In the genomic region with DNA sequence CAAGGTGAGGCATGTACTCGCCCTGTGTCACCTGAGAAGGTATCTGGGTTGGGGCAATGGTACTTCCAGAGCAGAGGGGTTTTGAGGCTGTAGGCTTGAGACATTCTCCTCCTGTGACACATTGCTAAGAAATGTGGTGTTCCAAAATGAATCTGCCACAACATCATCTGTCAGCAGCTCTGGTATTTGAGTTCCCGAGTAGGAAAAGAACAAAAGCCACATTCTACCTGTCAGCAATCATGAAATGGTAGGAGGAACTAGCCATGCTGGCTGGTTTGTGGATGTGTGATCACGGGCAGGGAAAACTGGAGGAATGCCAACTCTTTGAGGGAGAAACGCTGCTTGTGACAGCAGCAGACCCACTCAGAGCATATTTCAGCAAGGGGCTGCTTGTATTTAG, we compare ENCODE assay signal across 11 cellular contexts.
DNase-seq lines count a peak whose midpoint lies in the region; ATAC-seq and TF ChIP-seq lines count a peak whose summit lies in the region.
"Had no signal": no experiment of that assay in that cellular context is flagged by ENCODE, and none has a peak within 500 bp of the region (broad histone marks: within the 10 kb centered on the region; RNA-seq: fewer than 3 reads in every experiment).

No MANE protein-coding gene starts in this region.

- WGBS in upper lobe of left lung, 2 donors = 51 to 58% methylated on average over 4 of the region's 4 CpGs

- ATAC-seq in GM23338 = no peak
- ATAC-seq in upper lobe of left lung (ENCODE audit: low FRiP score in 2 of 2) = no peak

- TF ChIP-seq EP300 in upper lobe of left lung (IDR thresholded peaks at IDR 0.05) = no peak

- peak; percentile 8 for DNase-seq in GM23338 (ENCODE audit: low spot score)
- DNase-seq in NCI-H510A (lab: John Stamatoyannopoulos, UW) = peak; percentile 9
- DNase-seq in dermis microvascular lymphatic vessel endothelial cell (ENCODE audit: low read depth in 2 of 2) = peak; percentile 46 to 62
- DNase-seq in osteocyte (ENCODE audit: extremely low spot score, unreplicated experiment) = no peak
- no peak for DNase-seq in RKO (ENCODE audit: low spot score)
- DNase-seq in SKM-1 treated with dmso at 0.1 percent for 144 hours (lab: John Stamatoyannopoulos, UW; ENCODE audit: unreplicated experiment) = no peak
- DNase-seq in upper lobe of left lung = no peak
- DNase-seq in DMS114 treated with DMSO at 0.1 percent for 48 hours (lab: John Stamatoyannopoulos, UW; ENCODE audit: unreplicated experiment) = no peak
- DNase-seq: Right ventricle myocardium superior had no signal

- no peak overlapping the region for H3K27ac ChIP-seq in GM23338 (ENCODE audit: low read depth)
- no peak overlapping the region for H3K27ac ChIP-seq in upper lobe of left lung

- no peak overlapping the region for H3K4me2 ChIP-seq in GM23338

- H3K36me3 ChIP-seq in GM23338 (ENCODE audit: insufficient read depth) (no peaks in the 10 kb centered on the region), upper lobe of left lung (no peaks in the 10 kb centered on the region)

- no peaks in the 10 kb centered on the region for H3K9me2 ChIP-seq in GM23338 (ENCODE audit: insufficient read depth)

- H3K27me3 Mint-ChIP-seq in GM23338 (ENCODE audit: insufficient read depth, low read depth, poor library complexity) (peaks cover 2% of the 10 kb centered on the region), osteocyte (ENCODE audit: unreplicated experiment) (no peaks in the 10 kb centered on the region)
- H3K27me3 Mint-ChIP-seq: central memory CD8-positive, alpha-beta T cell; progenitor cell of endocrine pancreas had no signal

- no peaks in the 10 kb centered on the region for H3K9me3 ChIP-seq in upper lobe of left lung

- H3K27me3 ChIP-seq in GM23338 (ENCODE audit: insufficient read depth) = no peaks in the 10 kb centered on the region
- H3K27me3 ChIP-seq in upper lobe of left lung = no peaks in the 10 kb centered on the region

- H3K36me3 Mint-ChIP-seq in GM23338 (ENCODE audit: low read depth) (no peaks in the 10 kb centered on the region), osteocyte (ENCODE audit: unreplicated experiment) (no peaks in the 10 kb centered on the region)

- H3K27ac Mint-ChIP-seq in GM23338 = no peak overlapping the region
- peak overlapping the region; percentile 63 for H3K27ac Mint-ChIP-seq in osteocyte (ENCODE audit: unreplicated experiment)

- H3K4me1 Mint-ChIP-seq in GM23338 = peaks cover 4% of the 10 kb centered on the region
- H3K4me1 Mint-ChIP-seq in osteocyte (ENCODE audit: unreplicated experiment) = peaks cover 59% of the 10 kb centered on the region

- TF ChIP-seq CTCF in GM23338 (conservative IDR thresholded peaks at IDR 0.05; ENCODE audit: low read depth in 2 of 2) = no peak
- TF ChIP-seq CTCF in osteocyte (IDR thresholded peaks at IDR 0.05) = no peak
- no peak for TF ChIP-seq CTCF in upper lobe of left lung (IDR thresholded peaks at IDR 0.05)

- H3K4me3 ChIP-seq in GM23338 = no peak overlapping the region
- H3K4me3 ChIP-seq in upper lobe of left lung = no peak overlapping the region

- no peak overlapping the region for H2AFZ ChIP-seq in GM23338

- no peaks in the 10 kb centered on the region for H3K4me1 ChIP-seq in GM23338 (ENCODE audit: insufficient read depth)
- peaks cover 9 to 32% (median 20%) of the 10 kb centered on the region in 4 donors for H3K4me1 ChIP-seq in upper lobe of left lung

- no peaks in the 10 kb centered on the region for H3F3A ChIP-seq in GM23338 (replicated peaks; ENCODE audit: low read depth)

- TF ChIP-seq POLR2A in upper lobe of left lung (IDR thresholded peaks at IDR 0.05) = no peak

- no peaks in the 10 kb centered on the region for H4K20me1 ChIP-seq in GM23338 (replicated peaks; ENCODE audit: insufficient read depth)

- H3K79me2 ChIP-seq in GM23338 (replicated peaks; ENCODE audit: insufficient read depth) = no peaks in the 10 kb centered on the region

- no peak overlapping the region for H3K4me3 Mint-ChIP-seq in GM23338
- H3K4me3 Mint-ChIP-seq in osteocyte (ENCODE audit: unreplicated experiment) = no peak overlapping the region
- H3K4me3 Mint-ChIP-seq: central memory CD8-positive, alpha-beta T cell had no signal

- H3K9me3 Mint-ChIP-seq in GM23338 = no peaks in the 10 kb centered on the region
- peaks cover 5% of the 10 kb centered on the region for H3K9me3 Mint-ChIP-seq in osteocyte (ENCODE audit: unreplicated experiment)
- H3K9me3 Mint-ChIP-seq: central memory CD8-positive, alpha-beta T cell had no signal

TF ChIP-seq in GM23338, 12 proteins besides CTCF, POLR2A, EP300 and RAD21 (continues in another document):
- no peak for TF ChIP-seq EZH2phosphoT487 (IDR thresholded peaks at IDR 0.05; ENCODE audit: unreplicated experiment)
- no peak for TF ChIP-seq NANOG (IDR thresholded peaks at IDR 0.05; ENCODE audit: borderline replicate concordance)
- no peak for TF ChIP-seq REST (IDR thresholded peaks at IDR 0.05; ENCODE audit: unreplicated experiment)
- TF ChIP-seq EZH2 (IDR thresholded peaks at IDR 0.05; ENCODE audit: low read depth, unreplicated experiment) = no peak
- no peak for TF ChIP-seq CREB1 (CRISPR knock-in tag; IDR thresholded peaks at IDR 0.05; ENCODE audit: low read depth)
- TF ChIP-seq ZNF114 (CRISPR knock-in tag; IDR thresholded peaks at IDR 0.05) = no peak
- no peak for TF ChIP-seq ZNF331 (CRISPR knock-in tag; IDR thresholded peaks at IDR 0.05; ENCODE audit: low read depth)
- TF ChIP-seq, protein P1, sequence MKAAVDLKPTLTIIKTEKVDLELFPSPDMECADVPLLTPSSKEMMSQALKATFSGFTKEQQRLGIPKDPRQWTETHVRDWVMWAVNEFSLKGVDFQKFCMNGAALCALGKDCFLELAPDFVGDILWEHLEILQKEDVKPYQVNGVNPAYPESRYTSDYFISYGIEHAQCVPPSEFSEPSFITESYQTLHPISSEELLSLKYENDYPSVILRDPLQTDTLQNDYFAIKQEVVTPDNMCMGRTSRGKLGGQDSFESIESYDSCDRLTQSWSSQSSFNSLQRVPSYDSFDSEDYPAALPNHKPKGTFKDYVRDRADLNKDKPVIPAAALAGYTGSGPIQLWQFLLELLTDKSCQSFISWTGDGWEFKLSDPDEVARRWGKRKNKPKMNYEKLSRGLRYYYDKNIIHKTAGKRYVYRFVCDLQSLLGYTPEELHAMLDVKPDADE (IDR thresholded peaks at IDR 0.05) = no peak
- TF ChIP-seq STAT1 (IDR thresholded peaks at IDR 0.05; ENCODE audit: unreplicated experiment) = no peak
- TF ChIP-seq JUNB (IDR thresholded peaks at IDR 0.05; ENCODE audit: unreplicated experiment) = no peak
- no peak for TF ChIP-seq POLR2AphosphoS5 (IDR thresholded peaks at IDR 0.05; ENCODE audit: low read depth)

Comparison
In these comparisons a context has a peak if more than half of its experiments do, and no peak if none do; other contexts are left out.
1. DNase-seq: peak in GM23338 (single experiment), NCI-H510A (single experiment) and dermis microvascular lymphatic vessel endothelial cell (2 of 2); none in osteocyte (single experiment), RKO (single experiment), SKM-1 treated with dmso at 0.1 percent for 144 hours (single experiment), upper lobe of left lung (0 of 2) and DMS114 treated with DMSO at 0.1 percent for 48 hours (single experiment).